20 cellular contexts compared by ENCODE assay signal in genomic region chr4:101761405-101761804, GRCh38. TPM values are rescaled to one million over a fixed set of nuclear protein-coding genes. Genes with fewer than 3 reads are reported as not detected.
DNase-seq lines count a peak whose midpoint lies in the region; ATAC-seq and TF ChIP-seq lines count a peak whose summit lies in the region.
"Had no signal": no experiment of that assay in that cellular context is flagged by ENCODE, and none has a peak within 500 bp of the region (broad histone marks: within the 10 kb centered on the region; RNA-seq: fewer than 3 reads in every experiment).

No MANE protein-coding gene starts in this region.

- no peaks in the 10 kb centered on the region for H4K20me1 ChIP-seq in GM23338 (replicated peaks; ENCODE audit: insufficient read depth)
- no peaks in the 10 kb centered on the region for H4K20me1 ChIP-seq in osteoblast (ENCODE audit: insufficient read depth, low read length)

- POLR2A ChIA-PET in WTC11 (lab: Charles Lee) = no interaction called here

- no peak overlapping the region for H3K4me3 Mint-ChIP-seq in GM23338
- H3K4me3 Mint-ChIP-seq in WTC11 = no peak overlapping the region
- H3K4me3 Mint-ChIP-seq: CD14-positive monocyte, HFFc6 had no signal

- CTCF ChIA-PET in WTC11 (lab: Charles Lee) = no interaction called here

- peaks cover 1% of the 10 kb centered on the region for H3K27me3 Mint-ChIP-seq in GM23338 (ENCODE audit: insufficient read depth, low read depth, poor library complexity)
- H3K27me3 Mint-ChIP-seq in WTC11 (ENCODE audit: low read depth) = no peaks in the 10 kb centered on the region

- H3F3A ChIP-seq in GM23338 (replicated peaks; ENCODE audit: low read depth) = no peaks in the 10 kb centered on the region

- peaks cover 3% of the 10 kb centered on the region; the same call in 1 of the 2 replicates for H3K9me2 ChIP-seq in GM23338 (ENCODE audit: insufficient read depth)

- H3K27me3 ChIP-seq in GM23338 (ENCODE audit: insufficient read depth) (no peaks in the 10 kb centered on the region), osteoblast (ENCODE audit: insufficient read depth, low read length) (no peaks in the 10 kb centered on the region), right atrium auricular region (no peaks in the 10 kb centered on the region)

- H2AFZ ChIP-seq in GM23338 (peak overlapping the region; percentile 87), osteoblast (ENCODE audit: low read length) (peak overlapping the region; percentile 79)

- no peak overlapping the region for H3K4me2 ChIP-seq in GM23338
- peak overlapping the region; percentile 67 for H3K4me2 ChIP-seq in osteoblast (ENCODE audit: insufficient read depth, low read length)

- H3K79me2 ChIP-seq in GM23338 (replicated peaks; ENCODE audit: insufficient read depth) (no peaks in the 10 kb centered on the region), osteoblast (ENCODE audit: insufficient read depth, low read length) (no peaks in the 10 kb centered on the region)

- no peaks in the 10 kb centered on the region for H3K36me3 Mint-ChIP-seq in GM23338 (ENCODE audit: low read depth)
- no peaks in the 10 kb centered on the region for H3K36me3 Mint-ChIP-seq in WTC11
- H3K36me3 Mint-ChIP-seq: CD14-positive monocyte had no signal

- H3K4me3 ChIP-seq in GM23338 (no peak overlapping the region), osteoblast (ENCODE audit: insufficient read depth, low read length) (peak overlapping the region; percentile 49), right atrium auricular region (no peak overlapping the region)
- H3K4me3 ChIP-seq: GM12878 had no signal

- no peak for ATAC-seq in GM23338
- no peak for ATAC-seq in WTC11
- ATAC-seq in HG02623 (IDR thresholded peaks at IDR 0.05; ENCODE audit: unreplicated experiment) = no peak
- ATAC-seq: GM12878 had no signal

- TF ChIP-seq CTCF in GM23338 (conservative IDR thresholded peaks at IDR 0.05; ENCODE audit: low read depth in 2 of 2) (no peak), WTC11 (IDR thresholded peaks at IDR 0.05) (no peak), osteoblast (IDR thresholded peaks at IDR 0.05; ENCODE audit: extremely low read depth, low read depth, low read length) (no peak), right atrium auricular region (IDR thresholded peaks at IDR 0.05) (no peak)

- no peak overlapping the region for H3K27ac ChIP-seq in GM23338 (ENCODE audit: low read depth)
- no peak overlapping the region for H3K27ac ChIP-seq in osteoblast (ENCODE audit: low read depth, low read length)
- H3K27ac ChIP-seq in right atrium auricular region = no peak overlapping the region

- DNase-seq in GM23338 (ENCODE audit: low spot score) = no peak
- no peak for DNase-seq in WTC11 (ENCODE audit: low spot score)
- no peak for DNase-seq in osteoblast (ENCODE audit: insufficient read length, low spot score, missing footprints)
- no peak for DNase-seq in right atrium auricular region (ENCODE audit: low spot score)
- DNase-seq in MV-4-11 (lab: John Stamatoyannopoulos, UW) = no peak
- DNase-seq in GM19238 (ENCODE audit: insufficient read length, low spot score) = no peak
- DNase-seq: DMS53, GOT3, HFFc6, KBM-7, NCI-H1092 treated with DMSO at 0.1 percent for 48 hours, NCI-H1694, NCI-H2107, NCI-H446 treated with DMSO at 0.1 percent for 48 hours, NCI-H774, SIG-M5 had no signal

- H3K9me3 ChIP-seq in osteoblast (ENCODE audit: low read depth, low read length) (no peaks in the 10 kb centered on the region), right atrium auricular region (no peaks in the 10 kb centered on the region)

- no peaks in the 10 kb centered on the region for H3K4me1 ChIP-seq in GM23338 (ENCODE audit: insufficient read depth)
- no peaks in the 10 kb centered on the region for H3K4me1 ChIP-seq in osteoblast (ENCODE audit: insufficient read depth, low read length)
- H3K4me1 ChIP-seq in right atrium auricular region = no peaks in the 10 kb centered on the region

- H3K9me3 Mint-ChIP-seq in GM23338 = no peaks in the 10 kb centered on the region; the same call in 2 of the 3 replicates
- peaks cover 1% of the 10 kb centered on the region for H3K9me3 Mint-ChIP-seq in WTC11
- H3K9me3 Mint-ChIP-seq: HFFc6 had no signal

- no peaks in the 10 kb centered on the region for H3K36me3 ChIP-seq in GM23338 (ENCODE audit: insufficient read depth)
- H3K36me3 ChIP-seq in osteoblast (ENCODE audit: insufficient read depth, low read length) = no peaks in the 10 kb centered on the region
- no peaks in the 10 kb centered on the region for H3K36me3 ChIP-seq in right atrium auricular region

- H3K27ac Mint-ChIP-seq in GM23338 = no peak overlapping the region
- no peak overlapping the region; the same call in 1 of the 2 replicates for H3K27ac Mint-ChIP-seq in WTC11
- H3K27ac Mint-ChIP-seq: CD14-positive monocyte, HFFc6 had no signal

- H3K4me1 Mint-ChIP-seq in GM23338 (peaks cover 4% of the 10 kb centered on the region; the same call in 2 of the 3 replicates), WTC11 (peaks cover 16% of the 10 kb centered on the region)
- H3K4me1 Mint-ChIP-seq: CD14-positive monocyte had no signal

TF ChIP-seq in GM23338, 12 proteins besides CTCF, POLR2A, EP300 and RAD21 (continues in another document):
- no peak for TF ChIP-seq ZNF114 (CRISPR knock-in tag; IDR thresholded peaks at IDR 0.05)
- no peak for TF ChIP-seq EZH2phosphoT487 (IDR thresholded peaks at IDR 0.05; ENCODE audit: unreplicated experiment)
- TF ChIP-seq ZNF331 (CRISPR knock-in tag; IDR thresholded peaks at IDR 0.05; ENCODE audit: low read depth) = no peak

TF ChIP-seq in WTC11, 78 proteins besides CTCF, POLR2A, EP300 and RAD21:
- TF ChIP-seq RORB (CRISPR knock-in tag; IDR thresholded peaks at IDR 0.05) = no peak
- 0 out of 2 replicates have a peak, but pooled peaks have one; percentile 4 for TF ChIP-seq ZNF423 (CRISPR knock-in tag; IDR thresholded peaks at IDR 0.05)
- TF ChIP-seq FOXJ3 (CRISPR knock-in tag; IDR thresholded peaks at IDR 0.05; ENCODE audit: borderline replicate concordance) = no peak

RNA-seq across cellular contexts. Expression of gene BANK1, which starts 29.1 kb away (rescaled TPM):
- total RNA-seq in GM23338 (2014; rRNA removed; shearing (Covaris generic)) = 0.87 and 1.0 TPM in 2 replicates
- polyA plus RNA-seq in GM23338 (2016; fragmentation: Nextera tagmentation; extraction: Ambion mirVana) = 0.49 and 0.86 TPM in 2 replicates
- total RNA-seq in WTC11 (2021) (0.53 to 0.87 TPM (median 0.68 TPM) in 3 replicates), osteoblast (1.8 and 2.7 TPM in 2 replicates), right atrium auricular region (1 to 10 TPM in 1 of 2 donors, not detected in 1; 1.4 TPM)
- total RNA-seq: RPMI7951 had no signal
